ENCODE assay signal across 1 cellular context in genomic region chr4:152106113-152106763, GRCh38.
TF ChIP-seq lines count a peak whose summit lies in the region.

No MANE protein-coding gene starts in this region.

TF ChIP-seq in K562, 482 proteins besides CTCF, POLR2A, EP300 and RAD21 (continued from another document):
- TF ChIP-seq MGA (IDR thresholded peaks at IDR 0.05) (no peak), ZNF830 (CRISPR knock-in tag; IDR thresholded peaks at IDR 0.05) (no peak), DLX4 (CRISPR knock-in tag; IDR thresholded peaks at IDR 0.05) (no peak), RBM15 (IDR thresholded peaks at IDR 0.05; ENCODE audit: insufficient read depth, low read length) (no peak), NFXL1 (CRISPR knock-in tag; IDR thresholded peaks at IDR 0.05) (peak; percentile 18; the same call in 1 of the 2 replicates), NCOA4 (IDR thresholded peaks at IDR 0.05; ENCODE audit: partially characterized antibody) (no peak), ZNF134 (CRISPR knock-in tag; conservative IDR thresholded peaks at IDR 0.05) (no peak)
TF ChIP-seq in K562: peak in this region for 25.
